In the genomic region with DNA sequence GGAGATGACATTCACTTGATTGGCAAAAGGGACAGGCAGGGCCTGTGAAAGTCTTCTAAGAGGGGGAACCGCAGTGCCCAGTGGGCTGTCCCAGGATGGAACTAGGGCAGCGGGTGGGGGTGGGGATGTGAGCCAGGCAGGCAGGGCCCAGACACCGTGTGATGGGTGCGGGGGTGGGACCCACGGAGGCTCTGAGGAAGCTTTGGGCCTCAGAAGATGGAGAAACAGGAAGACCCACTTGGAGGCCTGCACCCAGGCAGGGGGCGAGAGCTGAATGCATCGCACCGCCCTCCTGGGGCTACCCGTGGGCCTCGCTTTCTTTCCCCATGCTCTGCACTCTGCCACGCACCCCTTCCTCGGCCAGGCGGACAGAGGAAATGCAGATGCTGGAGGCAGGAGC, we compare ENCODE assay signal across 10 cellular contexts. TPM values are rescaled to one million over a fixed set of nuclear protein-coding genes. Genes with fewer than 3 reads are reported as not detected.
DNase-seq lines count a peak whose midpoint lies in the region; ATAC-seq and TF ChIP-seq lines count a peak whose summit lies in the region.
"Had no signal": no experiment of that assay in that cellular context is flagged by ENCODE, and none has a peak within 500 bp of the region (broad histone marks: within the 10 kb centered on the region; RNA-seq: fewer than 3 reads in every experiment).

No MANE protein-coding gene starts in this region.

- H3K4me3 ChIP-seq in upper lobe of right lung, result peak overlapping the region; percentile 56
- H3K4me3 ChIP-seq in adrenal gland, result no peak overlapping the region

- H3K36me3 Mint-ChIP-seq in activated naive CD4-positive, alpha-beta T cell treated with anti-CD3 and anti-CD28 coated beads, Interleukin-2, amount 10 ng/mL, durations not matched to agents 7 days and 5 days, result no peaks in the 10 kb centered on the region
- no peaks in the 10 kb centered on the region for H3K36me3 Mint-ChIP-seq in activated T-helper 2 cell treated with anti-CD3 and anti-CD28 coated beads, Interferon-gamma antibody, Interleukin-2, Interleukin-4, amounts not matched to agents 10 μg/mL and 5 μg/mL and 100 μg/mL, durations not matched to agents 14 hours and 24 hours and 36 hours (ENCODE audit: low read depth)
- H3K36me3 Mint-ChIP-seq in mesothelial cell of epicardium, result no peaks in the 10 kb centered on the region

- CTCF ChIA-PET in activated naive CD4-positive, alpha-beta T cell treated with anti-CD3 and anti-CD28 coated beads, Interleukin-2, amount 10 ng/mL, durations not matched to agents 7 days and 5 days (lab: Charles Lee), result interaction anchor here (0.6 to 3.6 kb wide), 12 partner anchors 9 to 229 kb away, joined by 3 to 35 read pairs (median 5); no protein-coding TSS in a partner anchor

- 72 to 76% (median 73%) methylated on average over 13 of the region's 13 CpGs for WGBS in adrenal gland, 4 donors

- H3K4me1 Mint-ChIP-seq in activated naive CD4-positive, alpha-beta T cell treated with anti-CD3 and anti-CD28 coated beads, Interleukin-2, amount 10 ng/mL, durations not matched to agents 7 days and 5 days, result peaks cover 14% of the 10 kb centered on the region
- H3K4me1 Mint-ChIP-seq in activated T-helper 2 cell treated with anti-CD3 and anti-CD28 coated beads, Interferon-gamma antibody, Interleukin-2, Interleukin-4, amounts not matched to agents 10 μg/mL and 5 μg/mL and 100 μg/mL, durations not matched to agents 14 hours and 24 hours and 36 hours (ENCODE audit: low read depth), result peaks cover 18% of the 10 kb centered on the region
- peaks cover 11% of the 10 kb centered on the region for H3K4me1 Mint-ChIP-seq in mesothelial cell of epicardium

- H3K36me3 ChIP-seq in upper lobe of right lung (no peaks in the 10 kb centered on the region), adrenal gland (replicated peaks in 1 of 2) (no peaks in the 10 kb centered on the region)

- H3K27ac ChIP-seq in upper lobe of right lung (no peak overlapping the region), adrenal gland (peak overlapping the region in 1 of 5 donors; percentile 63)
- H3K27ac ChIP-seq: C4-2B had no signal

- no peak for TF ChIP-seq POLR2A in adrenal gland (IDR thresholded peaks at IDR 0.05)

- H3K9me3 ChIP-seq in upper lobe of right lung, result no peaks in the 10 kb centered on the region
- H3K9me3 ChIP-seq in adrenal gland (replicated peaks in 1 of 3), result no peaks in the 10 kb centered on the region

- peak overlapping the region; percentile 38 for H3K27ac Mint-ChIP-seq in activated naive CD4-positive, alpha-beta T cell treated with anti-CD3 and anti-CD28 coated beads, Interleukin-2, amount 10 ng/mL, durations not matched to agents 7 days and 5 days
- H3K27ac Mint-ChIP-seq in activated T-helper 2 cell treated with anti-CD3 and anti-CD28 coated beads, Interferon-gamma antibody, Interleukin-2, Interleukin-4, amounts not matched to agents 10 μg/mL and 5 μg/mL and 100 μg/mL, durations not matched to agents 14 hours and 24 hours and 36 hours, result peak overlapping the region; percentile 91
- peak overlapping the region; percentile 23 for H3K27ac Mint-ChIP-seq in mesothelial cell of epicardium

- TF ChIP-seq CTCF in mesothelial cell of epicardium (IDR thresholded peaks at IDR 0.05; ENCODE audit: unreplicated experiment) (no peak), upper lobe of right lung (IDR thresholded peaks at IDR 0.05) (no peak), adrenal gland (IDR thresholded peaks at IDR 0.05) (no peak)

- ATAC-seq in upper lobe of right lung (peak; percentile 65), GM19328 (IDR thresholded peaks at IDR 0.05; ENCODE audit: unreplicated experiment) (no peak)
- ATAC-seq: PC-3 had no signal

- H3K9me3 Mint-ChIP-seq in activated naive CD4-positive, alpha-beta T cell treated with anti-CD3 and anti-CD28 coated beads, Interleukin-2, amount 10 ng/mL, durations not matched to agents 7 days and 5 days, result no peaks in the 10 kb centered on the region
- H3K9me3 Mint-ChIP-seq in activated T-helper 2 cell treated with anti-CD3 and anti-CD28 coated beads, Interferon-gamma antibody, Interleukin-2, Interleukin-4, amounts not matched to agents 10 μg/mL and 5 μg/mL and 100 μg/mL, durations not matched to agents 14 hours and 24 hours and 36 hours, result no peaks in the 10 kb centered on the region
- H3K9me3 Mint-ChIP-seq in mesothelial cell of epicardium, result no peaks in the 10 kb centered on the region

- H3K4me3 Mint-ChIP-seq in activated naive CD4-positive, alpha-beta T cell treated with anti-CD3 and anti-CD28 coated beads, Interleukin-2, amount 10 ng/mL, durations not matched to agents 7 days and 5 days, result peak overlapping the region; percentile 62
- peak overlapping the region; percentile 51 for H3K4me3 Mint-ChIP-seq in activated T-helper 2 cell treated with anti-CD3 and anti-CD28 coated beads, Interferon-gamma antibody, Interleukin-2, Interleukin-4, amounts not matched to agents 10 μg/mL and 5 μg/mL and 100 μg/mL, durations not matched to agents 14 hours and 24 hours and 36 hours (ENCODE audit: low read depth)
- peak overlapping the region; percentile 90 for H3K4me3 Mint-ChIP-seq in mesothelial cell of epicardium

- peaks cover 3% of the 10 kb centered on the region for H3K27me3 Mint-ChIP-seq in activated naive CD4-positive, alpha-beta T cell treated with anti-CD3 and anti-CD28 coated beads, Interleukin-2, amount 10 ng/mL, durations not matched to agents 7 days and 5 days
- no peaks in the 10 kb centered on the region for H3K27me3 Mint-ChIP-seq in activated T-helper 2 cell treated with anti-CD3 and anti-CD28 coated beads, Interferon-gamma antibody, Interleukin-2, Interleukin-4, amounts not matched to agents 10 μg/mL and 5 μg/mL and 100 μg/mL, durations not matched to agents 14 hours and 24 hours and 36 hours (ENCODE audit: low read depth)
- H3K27me3 Mint-ChIP-seq in mesothelial cell of epicardium (ENCODE audit: low read depth), result no peaks in the 10 kb centered on the region

- intact Hi-C loops in activated T-helper 2 cell treated with anti-CD3 and anti-CD28 coated beads, Interferon-gamma antibody, Interleukin-2, Interleukin-4, amounts not matched to agents 10 μg/mL and 5 μg/mL and 100 μg/mL, durations not matched to agents 14 hours and 24 hours and 36 hours (cut with micrococcal nuclease), result loop anchor here (1.0 to 2.0 kb wide), 2 partner anchors 42 to 166 kb away; no protein-coding TSS in a partner anchor
- intact Hi-C loops in upper lobe of right lung (cut with DNase I), result no loop called here
- intact Hi-C loops in adrenal gland (cut with DNase I), result loop anchor here in 1 of 2 donors (5.0 kb wide), 1 partner anchor 229 kb away; no protein-coding TSS in a partner anchor

- peak; percentile 31 for DNase-seq in activated naive CD4-positive, alpha-beta T cell treated with anti-CD3 and anti-CD28 coated beads, Interleukin-2, amount 10 ng/mL, durations not matched to agents 7 days and 5 days
- DNase-seq in activated naive CD4-positive, alpha-beta T cell treated with Interleukin-2 at 50 U/mL for 16 hours, result no peak
- DNase-seq in activated T-helper 2 cell treated with anti-CD3 and anti-CD28 coated beads, Interferon-gamma antibody, Interleukin-2, Interleukin-4, amounts not matched to agents 10 μg/mL and 5 μg/mL and 100 μg/mL, durations not matched to agents 14 hours and 24 hours and 36 hours (ENCODE audit: low spot score), result no peak
- no peak for DNase-seq in mesothelial cell of epicardium (ENCODE audit: low spot score in 2 of 2, unreplicated experiment in 2 of 2)
- DNase-seq in upper lobe of right lung, result peak; percentile 84
- no peak for DNase-seq in HPDE6-E6E7 (ENCODE audit: extremely low spot score)
- no peak for DNase-seq in adrenal gland
- DNase-seq: PC-3 had no signal

- H3K4me1 ChIP-seq in upper lobe of right lung (peaks cover 16% of the 10 kb centered on the region), adrenal gland (replicated peaks in 1 of 2) (peaks cover 7 to 10% of the 10 kb centered on the region in 2 donors)

- H3K27me3 ChIP-seq in upper lobe of right lung (no peaks in the 10 kb centered on the region), adrenal gland (no peaks in the 10 kb centered on the region)

RNA-seq across cellular contexts. Expression of a gene that starts 32.9 kb away (rescaled TPM):
- 60.8 and 68.9 TPM in 2 replicates for total RNA-seq in activated T-helper 2 cell treated with anti-CD3 and anti-CD28 coated beads, Interferon-gamma antibody, Interleukin-2, Interleukin-4, amounts not matched to agents 10 μg/mL and 5 μg/mL and 100 μg/mL, durations not matched to agents 14 hours and 24 hours and 36 hours
- 54.9 to 61.8 TPM (median 61.8 TPM) in 3 replicates for total RNA-seq in mesothelial cell of epicardium
- 43.0 TPM for total RNA-seq in upper lobe of right lung
- 10 to 100 TPM; 45.7 to 68.0 (median 52.5) TPM for total RNA-seq in adrenal gland
- polyA plus RNA-seq in adrenal gland, result 10 to 100 TPM; 39.1 to 54.0 (median 51.1) TPM

Comparison
In these comparisons a context has a peak if more than half of its experiments do, and no peak if none do; other contexts are left out.
1. DNase-seq: peak in activated naive CD4-positive, alpha-beta T cell treated with anti-CD3 and anti-CD28 coated beads, Interleukin-2, amount 10 ng/mL, durations not matched to agents 7 days and 5 days (single experiment) and upper lobe of right lung (single experiment); none in activated naive CD4-positive, alpha-beta T cell treated with Interleukin-2 at 50 U/mL for 16 hours (single experiment), activated T-helper 2 cell treated with anti-CD3 and anti-CD28 coated beads, Interferon-gamma antibody, Interleukin-2, Interleukin-4, amounts not matched to agents 10 μg/mL and 5 μg/mL and 100 μg/mL, durations not matched to agents 14 hours and 24 hours and 36 hours (single experiment), mesothelial cell of epicardium (0 of 2), HPDE6-E6E7 (single experiment) and adrenal gland (0 of 7).
2. H3K27ac Mint-ChIP-seq: peak in every context shown above with its lines; median percentile 91 in activated T-helper 2 cell treated with anti-CD3 and anti-CD28 coated beads, Interferon-gamma antibody, Interleukin-2, Interleukin-4, amounts not matched to agents 10 μg/mL and 5 μg/mL and 100 μg/mL, durations not matched to agents 14 hours and 24 hours and 36 hours; 38 in activated naive CD4-positive, alpha-beta T cell treated with anti-CD3 and anti-CD28 coated beads, Interleukin-2, amount 10 ng/mL, durations not matched to agents 7 days and 5 days; 23 in mesothelial cell of epicardium.
3. Peak in every context shown above with its lines, with median percentiles within 50 percentile points of each other: H3K4me3 Mint-ChIP-seq.